In genomic region chr6:38719358-38719757, GRCh38 we compare ENCODE assay signal across 11 cellular contexts. TPM values are rescaled to one million over a fixed set of nuclear protein-coding genes. Genes with fewer than 3 reads are reported as not detected.
"Had no signal": no experiment of that assay in that cellular context is flagged by ENCODE, and none has a peak within 500 bp of the region (broad histone marks: within the 10 kb centered on the region; RNA-seq: fewer than 3 reads in every experiment).

No MANE protein-coding gene starts in this region.

- FAIRE-seq: H1, H54 had no signal

- H2AFZ ChIP-seq: GM23248 had no signal

- H3K9me3 Mint-ChIP-seq: HFFc6 had no signal

- H3K27ac Mint-ChIP-seq: GM23338, HFFc6 had no signal

- H3K9ac ChIP-seq: GM23248 had no signal

- H3K4me3 Mint-ChIP-seq: GM23338, HFFc6 had no signal

- DNase-seq: GM23248, GOT3, H7, HCEC 1CT, HFFc6 had no signal

- H3K36me3 ChIP-seq: HAP-1 had no signal

- H3K4me3 ChIP-seq: GM23248, GM23338, HAP-1 had no signal

- H3K27ac ChIP-seq: GM23248 had no signal

- H3K9me3 ChIP-seq: HAP-1 had no signal

- ATAC-seq: HCT116 had no signal

- H3K4me1 ChIP-seq: HAP-1 had no signal

- H3K4me2 ChIP-seq: GM23338 had no signal

RNA-seq across cellular contexts. Expression of gene DNAH8, which starts 4.2 kb away (rescaled TPM):
- total RNA-seq: GM23248, GM23338, H1, H4, HFFc6 had no signal
- polyA plus RNA-seq: GM23248 had no signal
